In the genomic region with DNA sequence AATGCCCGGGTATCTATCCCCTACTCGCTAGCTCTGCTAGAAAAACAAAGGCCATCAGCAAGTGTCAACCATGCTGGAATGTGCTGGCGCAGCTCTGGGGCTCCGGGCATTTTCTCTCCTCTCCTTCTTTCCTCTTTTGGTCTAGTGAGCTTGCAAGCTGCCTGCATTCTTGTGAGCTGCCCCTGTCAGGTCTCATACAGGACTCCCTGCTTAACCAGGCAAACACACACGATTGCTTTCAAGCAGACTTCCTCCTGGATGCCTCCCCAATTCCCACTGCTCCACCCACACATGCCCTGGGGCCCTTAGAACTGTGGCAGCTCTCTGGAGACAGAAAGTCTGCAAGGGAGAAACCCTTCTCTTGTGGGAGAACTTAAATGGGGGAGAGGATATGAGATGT, we compare ENCODE assay signal across 1 cellular context.
TF ChIP-seq lines count a peak whose summit lies in the region.

No MANE protein-coding gene starts in this region.

TF ChIP-seq in WTC11, 78 proteins besides CTCF, POLR2A, EP300 and RAD21 (continued from another document):
- TF ChIP-seq TEAD4 (CRISPR knock-in tag; IDR thresholded peaks at IDR 0.05): no peak
- no peak for TF ChIP-seq NFYB (CRISPR knock-in tag; conservative IDR thresholded peaks at IDR 0.05; ENCODE audit: low read depth)
- TF ChIP-seq, protein P1, sequence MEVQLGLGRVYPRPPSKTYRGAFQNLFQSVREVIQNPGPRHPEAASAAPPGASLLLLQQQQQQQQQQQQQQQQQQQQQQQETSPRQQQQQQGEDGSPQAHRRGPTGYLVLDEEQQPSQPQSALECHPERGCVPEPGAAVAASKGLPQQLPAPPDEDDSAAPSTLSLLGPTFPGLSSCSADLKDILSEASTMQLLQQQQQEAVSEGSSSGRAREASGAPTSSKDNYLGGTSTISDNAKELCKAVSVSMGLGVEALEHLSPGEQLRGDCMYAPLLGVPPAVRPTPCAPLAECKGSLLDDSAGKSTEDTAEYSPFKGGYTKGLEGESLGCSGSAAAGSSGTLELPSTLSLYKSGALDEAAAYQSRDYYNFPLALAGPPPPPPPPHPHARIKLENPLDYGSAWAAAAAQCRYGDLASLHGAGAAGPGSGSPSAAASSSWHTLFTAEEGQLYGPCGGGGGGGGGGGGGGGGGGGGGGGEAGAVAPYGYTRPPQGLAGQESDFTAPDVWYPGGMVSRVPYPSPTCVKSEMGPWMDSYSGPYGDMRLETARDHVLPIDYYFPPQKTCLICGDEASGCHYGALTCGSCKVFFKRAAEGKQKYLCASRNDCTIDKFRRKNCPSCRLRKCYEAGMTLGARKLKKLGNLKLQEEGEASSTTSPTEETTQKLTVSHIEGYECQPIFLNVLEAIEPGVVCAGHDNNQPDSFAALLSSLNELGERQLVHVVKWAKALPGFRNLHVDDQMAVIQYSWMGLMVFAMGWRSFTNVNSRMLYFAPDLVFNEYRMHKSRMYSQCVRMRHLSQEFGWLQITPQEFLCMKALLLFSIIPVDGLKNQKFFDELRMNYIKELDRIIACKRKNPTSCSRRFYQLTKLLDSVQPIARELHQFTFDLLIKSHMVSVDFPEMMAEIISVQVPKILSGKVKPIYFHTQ (CRISPR knock-in tag; IDR thresholded peaks at IDR 0.05): no peak
- TF ChIP-seq MXD4 (CRISPR knock-in tag; IDR thresholded peaks at IDR 0.05; ENCODE audit: borderline replicate concordance): no peak
- TF ChIP-seq, protein P2, sequence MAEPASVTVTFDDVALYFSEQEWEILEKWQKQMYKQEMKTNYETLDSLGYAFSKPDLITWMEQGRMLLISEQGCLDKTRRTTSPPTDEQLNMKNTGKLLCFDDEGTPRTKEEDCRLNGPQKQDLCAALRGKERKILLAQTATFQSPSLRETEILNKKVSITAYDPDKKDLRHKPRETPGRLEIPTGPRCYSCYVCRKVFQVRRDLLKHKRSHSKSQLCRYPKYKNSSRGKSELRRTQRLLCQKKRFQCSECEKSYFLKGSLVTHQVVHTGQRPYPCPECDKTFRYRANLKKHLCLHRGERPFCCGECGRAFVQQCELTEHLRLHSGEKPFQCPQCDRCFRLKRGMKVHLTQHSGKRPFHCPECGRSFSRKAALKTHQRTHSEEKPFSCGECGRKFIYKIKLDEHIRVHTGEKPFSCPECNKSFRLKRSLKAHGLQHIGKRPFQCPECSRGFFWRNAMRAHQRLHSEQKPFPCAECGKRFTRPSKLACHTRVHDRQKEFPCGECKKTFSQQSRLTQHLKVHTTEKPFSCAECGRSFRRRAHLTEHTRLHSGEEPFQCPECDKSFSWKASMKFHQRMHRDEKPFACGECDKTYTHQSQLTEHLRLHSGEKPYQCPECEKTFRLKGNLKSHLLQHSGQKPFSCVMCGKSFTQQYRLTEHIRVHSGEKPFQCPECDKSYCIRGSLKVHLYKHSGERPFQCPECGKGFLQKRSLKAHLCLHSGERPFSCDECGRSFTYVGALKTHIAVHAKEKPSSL (CRISPR knock-in tag; conservative IDR thresholded peaks at IDR 0.05): no peak
- no peak for TF ChIP-seq PRRX2 (CRISPR knock-in tag; IDR thresholded peaks at IDR 0.05)
- TF ChIP-seq, protein P3, sequence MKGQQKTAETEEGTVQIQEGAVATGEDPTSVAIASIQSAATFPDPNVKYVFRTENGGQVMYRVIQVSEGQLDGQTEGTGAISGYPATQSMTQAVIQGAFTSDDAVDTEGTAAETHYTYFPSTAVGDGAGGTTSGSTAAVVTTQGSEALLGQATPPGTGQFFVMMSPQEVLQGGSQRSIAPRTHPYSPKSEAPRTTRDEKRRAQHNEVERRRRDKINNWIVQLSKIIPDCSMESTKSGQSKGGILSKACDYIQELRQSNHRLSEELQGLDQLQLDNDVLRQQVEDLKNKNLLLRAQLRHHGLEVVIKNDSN (CRISPR knock-in tag; IDR thresholded peaks at IDR 0.05): no peak
- TF ChIP-seq, protein P4, sequence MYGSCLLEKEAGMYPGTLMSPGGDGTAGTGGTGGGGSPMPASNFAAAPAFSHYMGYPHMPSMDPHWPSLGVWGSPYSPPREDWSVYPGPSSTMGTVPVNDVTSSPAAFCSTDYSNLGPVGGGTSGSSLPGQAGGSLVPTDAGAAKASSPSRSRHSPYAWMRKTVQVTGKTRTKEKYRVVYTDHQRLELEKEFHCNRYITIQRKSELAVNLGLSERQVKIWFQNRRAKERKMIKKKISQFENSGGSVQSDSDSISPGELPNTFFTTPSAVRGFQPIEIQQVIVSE (CRISPR knock-in tag; IDR thresholded peaks at IDR 0.05; ENCODE audit: borderline replicate concordance): no peak
- TF ChIP-seq, protein P5, sequence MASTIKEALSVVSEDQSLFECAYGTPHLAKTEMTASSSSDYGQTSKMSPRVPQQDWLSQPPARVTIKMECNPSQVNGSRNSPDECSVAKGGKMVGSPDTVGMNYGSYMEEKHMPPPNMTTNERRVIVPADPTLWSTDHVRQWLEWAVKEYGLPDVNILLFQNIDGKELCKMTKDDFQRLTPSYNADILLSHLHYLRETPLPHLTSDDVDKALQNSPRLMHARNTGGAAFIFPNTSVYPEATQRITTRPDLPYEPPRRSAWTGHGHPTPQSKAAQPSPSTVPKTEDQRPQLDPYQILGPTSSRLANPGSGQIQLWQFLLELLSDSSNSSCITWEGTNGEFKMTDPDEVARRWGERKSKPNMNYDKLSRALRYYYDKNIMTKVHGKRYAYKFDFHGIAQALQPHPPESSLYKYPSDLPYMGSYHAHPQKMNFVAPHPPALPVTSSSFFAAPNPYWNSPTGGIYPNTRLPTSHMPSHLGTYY (CRISPR knock-in tag; IDR thresholded peaks at IDR 0.05): no peak
TF ChIP-seq in WTC11: peak in this region for 0.
